ENCODE assay signal across 8 cellular contexts in the genomic region with DNA sequence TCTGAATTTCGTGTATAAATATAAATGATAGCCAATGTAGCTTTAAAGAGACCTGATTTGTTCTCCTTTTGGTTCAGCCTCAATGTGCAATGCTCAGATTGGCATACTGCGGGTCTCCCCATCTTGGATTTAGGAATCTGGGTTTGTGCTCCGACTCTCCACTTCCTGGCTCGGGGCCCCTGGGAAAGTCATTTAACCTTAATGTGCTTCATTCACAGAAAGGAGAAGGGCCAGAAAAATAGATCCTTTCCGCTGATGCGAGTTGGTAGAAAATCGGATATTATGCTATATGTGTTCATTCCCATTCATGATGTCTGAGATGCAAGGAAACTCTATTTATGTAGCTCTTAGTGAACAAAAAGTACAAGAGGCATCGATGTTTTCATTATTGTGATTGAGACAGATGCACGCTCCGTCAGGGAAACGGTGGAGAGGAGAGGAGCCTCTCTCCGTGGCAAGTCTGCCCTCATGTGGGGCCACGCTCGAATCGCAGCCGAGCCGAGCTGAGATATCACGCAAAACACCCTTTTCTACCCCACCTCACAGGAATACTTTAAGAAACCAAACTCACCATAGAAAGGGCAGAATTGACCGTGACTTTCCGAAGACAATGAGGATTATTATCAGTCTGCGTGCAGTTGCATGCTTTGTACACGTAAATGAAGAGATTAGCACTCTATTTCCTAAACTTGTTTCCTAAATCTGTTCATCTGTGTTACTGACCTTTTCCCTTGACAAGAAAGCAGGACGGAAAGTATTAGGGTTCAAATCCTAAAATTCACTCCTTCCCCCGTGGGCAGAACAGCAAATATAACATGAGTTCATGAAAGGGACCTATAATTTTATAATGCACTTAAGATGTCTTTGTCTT.
DNase-seq lines count a peak whose midpoint lies in the region; ATAC-seq and TF ChIP-seq lines count a peak whose summit lies in the region.

No MANE protein-coding gene starts in this region.

- H3K79me2 ChIP-seq in hepatocyte = no peaks in the 10 kb centered on the region

- H4K20me1 ChIP-seq in hepatocyte (ENCODE audit: insufficient read depth, poor library complexity, severe bottlenecking) = no peaks in the 10 kb centered on the region

- no peaks in the 10 kb centered on the region for H3K9me2 ChIP-seq in hepatocyte (replicated peaks; ENCODE audit: insufficient read depth)

- H3K36me3 ChIP-seq in adrenal gland (replicated peaks in 1 of 2) = no peaks in the 10 kb centered on the region
- H3K36me3 ChIP-seq in hepatocyte (replicated peaks; ENCODE audit: insufficient read depth, low read depth) = no peaks in the 10 kb centered on the region
- no peaks in the 10 kb centered on the region for H3K36me3 ChIP-seq in gastrocnemius medialis

- no peaks in the 10 kb centered on the region for H3K4me1 ChIP-seq in adrenal gland (replicated peaks in 1 of 2)
- no peaks in the 10 kb centered on the region for H3K4me1 ChIP-seq in hepatocyte (ENCODE audit: insufficient read depth)
- no peaks in the 10 kb centered on the region for H3K4me1 ChIP-seq in gastrocnemius medialis

- no peaks in the 10 kb centered on the region for H3K9me3 ChIP-seq in adrenal gland (replicated peaks in 1 of 3)
- H3K9me3 ChIP-seq in hepatocyte (ENCODE audit: low read depth) = no peaks in the 10 kb centered on the region
- no peaks in the 10 kb centered on the region for H3K9me3 ChIP-seq in gastrocnemius medialis

- H3K4me3 ChIP-seq in adrenal gland (no peak overlapping the region), hepatocyte (no peak overlapping the region), gastrocnemius medialis (no peak overlapping the region)

- peak overlapping the region; percentile 19 for H2AFZ ChIP-seq in hepatocyte

- H3K4me2 ChIP-seq in hepatocyte = peak overlapping the region; percentile 67

- peak; percentile 98 for ATAC-seq in GM18868 (IDR thresholded peaks at IDR 0.05; ENCODE audit: unreplicated experiment)
- ATAC-seq in HG03064 (IDR thresholded peaks at IDR 0.05; ENCODE audit: low read depth, unreplicated experiment) = peak; percentile 86
- peak; percentile 75 to 77 for ATAC-seq in gastrocnemius medialis

- TF ChIP-seq CTCF in adrenal gland (IDR thresholded peaks at IDR 0.05) (peak; percentile 37 to 61 (median 52)), hepatocyte (IDR thresholded peaks at IDR 0.05; ENCODE audit: poor library complexity) (peak; percentile 72), gastrocnemius medialis (IDR thresholded peaks at IDR 0.05 in 4 of 5, conservative IDR thresholded peaks at IDR 0.05 in 1 of 5) (peak; percentile 22 to 65 (median 48))

- TF ChIP-seq POLR2A in adrenal gland (IDR thresholded peaks at IDR 0.05) (no peak), gastrocnemius medialis (IDR thresholded peaks at IDR 0.05) (no peak)

- 10 to 12% (median 10%) methylated on average over 24 of the region's 24 CpGs for WGBS in adrenal gland, 4 donors
- 17% methylated on average over 24 of the region's 24 CpGs for WGBS in hepatocyte (ENCODE audit: low lambda C conversion rate, missing lambda C conversion rate)

- intact Hi-C loops in adrenal gland (cut with DNase I) (no loop called here), gastrocnemius medialis (cut with DNase I; ENCODE audit: low total_unique reads) (loop anchor here (2.0 to 5.0 kb wide), 2 partner anchors 64 to 330 kb away; no protein-coding TSS in a partner anchor)

- H3K27ac ChIP-seq in adrenal gland = no peak overlapping the region
- no peak overlapping the region for H3K27ac ChIP-seq in hepatocyte
- no peak overlapping the region for H3K27ac ChIP-seq in gastrocnemius medialis

- DNase-seq in CD1c-positive myeloid dendritic cell (ENCODE audit: extremely low spot score) (peak; percentile 1), NCI-H526 treated with DMSO at 0.1 percent for 48 hours (lab: John Stamatoyannopoulos, UW) (peak; percentile 23), adrenal gland (peak; percentile 30 to 77 (median 59)), hepatocyte (ENCODE audit: low spot score) (peak; percentile 79), gastrocnemius medialis (peak; percentile 11 to 23), DMS114 treated with DMSO at 0.1 percent for 48 hours (lab: John Stamatoyannopoulos, UW; ENCODE audit: unreplicated experiment) (no peak)

- H3K27me3 ChIP-seq in adrenal gland (no peaks in the 10 kb centered on the region), hepatocyte (peaks cover 3% of the 10 kb centered on the region), gastrocnemius medialis (peaks cover 0 to 3% (median 0%) of the 10 kb centered on the region in 3 donors)

- in situ Hi-C loops in gastrocnemius medialis (cut with MboI; ENCODE audit: low sequenced_read_pairs in 4 of 4) = loop anchor here in 1 of 4 donors (10.0 kb wide), 2 partner anchors 52 to 322 kb away; no protein-coding TSS in a partner anchor
